ENCODE assay signal across 12 cellular contexts in genomic region chr6:105488521-105489212, GRCh38.
DNase-seq lines count a peak whose midpoint lies in the region; ATAC-seq and TF ChIP-seq lines count a peak whose summit lies in the region.
"Had no signal": no experiment of that assay in that cellular context is flagged by ENCODE, and none has a peak within 500 bp of the region (broad histone marks: within the 10 kb centered on the region; RNA-seq: fewer than 3 reads in every experiment).

No MANE protein-coding gene starts in this region.

- TF ChIP-seq CTCF in adrenal gland (IDR thresholded peaks at IDR 0.05), result no peak

- intact Hi-C loops in adrenal gland (cut with DNase I), result loop anchor here in 1 of 2 donors (5.0 to 10.0 kb wide), 2 partner anchors 244 to 816 kb away; no protein-coding TSS in a partner anchor

- H3K9me3 Mint-ChIP-seq in stimulated activated effector memory CD8-positive, alpha-beta T cell treated with anti-CD3 and anti-CD28 coated beads, Interleukin-12 subunit alpha, Interleukin-12 subunit beta, amount 100 ng/mL, for 72 hours, result no peaks in the 10 kb centered on the region

- H3K4me1 ChIP-seq in HAP-1 (peaks cover 51% of the 10 kb centered on the region), adrenal gland (replicated peaks in 1 of 2) (peaks cover 28 to 41% of the 10 kb centered on the region in 2 donors), iPS-15b (ENCODE audit: control insufficient read depth, insufficient read depth, low read length) (peaks cover 9% of the 10 kb centered on the region)

- no peak overlapping the region for H3K4me3 Mint-ChIP-seq in stimulated activated effector memory CD8-positive, alpha-beta T cell treated with anti-CD3 and anti-CD28 coated beads, Interleukin-12 subunit alpha, Interleukin-12 subunit beta, amount 100 ng/mL, for 72 hours
- H3K4me3 Mint-ChIP-seq: activated CD4-positive, alpha-beta T cell treated with anti-CD3 and anti-CD28 coated beads for 36 hours had no signal

- peak overlapping the region in 3 of 5 donors; percentile 42 to 61 (median 50) for H3K27ac ChIP-seq in adrenal gland

- peaks cover 55% of the 10 kb centered on the region for H3K4me1 Mint-ChIP-seq in stimulated activated effector memory CD8-positive, alpha-beta T cell treated with anti-CD3 and anti-CD28 coated beads, Interleukin-12 subunit alpha, Interleukin-12 subunit beta, amount 100 ng/mL, for 72 hours

- peaks cover 10% of the 10 kb centered on the region for H3K36me3 Mint-ChIP-seq in stimulated activated effector memory CD8-positive, alpha-beta T cell treated with anti-CD3 and anti-CD28 coated beads, Interleukin-12 subunit alpha, Interleukin-12 subunit beta, amount 100 ng/mL, for 72 hours

- in situ Hi-C loops in HAP-1 (cut with MboI; ENCODE audit: low sequenced_read_pairs), result loop anchor here (25.0 kb wide), 1 partner anchor 724 kb away; no protein-coding TSS in a partner anchor

- TF ChIP-seq POLR2A in adrenal gland (IDR thresholded peaks at IDR 0.05), result no peak

- no peaks in the 10 kb centered on the region for H3K9me3 ChIP-seq in HAP-1
- H3K9me3 ChIP-seq in adrenal gland (replicated peaks in 1 of 3), result no peaks in the 10 kb centered on the region
- H3K9me3 ChIP-seq in iPS-15b (ENCODE audit: control insufficient read depth, insufficient read depth, low read length), result no peaks in the 10 kb centered on the region

- WGBS in adrenal gland, 4 donors, result 33 to 47% (median 33%) methylated on average over 8 of the region's 8 CpGs

- H3K36me3 ChIP-seq in HAP-1 (replicated peaks), result no peaks in the 10 kb centered on the region
- H3K36me3 ChIP-seq in adrenal gland (replicated peaks in 1 of 2), result no peaks in the 10 kb centered on the region
- no peaks in the 10 kb centered on the region for H3K36me3 ChIP-seq in iPS-15b (ENCODE audit: control insufficient read depth, insufficient read depth, low read length)

- DNase-seq in HAP-1 (ENCODE audit: low spot score in 2 of 2) (peak; percentile 56 to 72), adrenal gland (peak in 3 of 7 donors; percentile 12 to 22 (median 21)), NCI-H187 (lab: John Stamatoyannopoulos, UW) (no peak), KG1 (lab: John Stamatoyannopoulos, UW) (no peak), NOMO-1 (lab: John Stamatoyannopoulos, UW; ENCODE audit: unreplicated experiment in 2 of 2) (no peak)
- no peak for DNase-seq in stimulated activated effector memory CD8-positive, alpha-beta T cell treated with anti-CD3 and anti-CD28 coated beads, Interleukin-12 subunit alpha, Interleukin-12 subunit beta, amount 100 ng/mL, for 72 hours (ENCODE audit: low spot score in 2 of 2)
- DNase-seq: activated CD4-positive, alpha-beta T cell treated with anti-CD3 and anti-CD28 coated beads for 36 hours; cerebellar nuclear complex; glutamatergic neuron had no signal

- H3K9ac ChIP-seq in iPS-15b (ENCODE audit: low read depth, low read length), result no peak overlapping the region

- no peak for ATAC-seq in stimulated activated effector memory CD8-positive, alpha-beta T cell treated with anti-CD3 and anti-CD28 coated beads, Interleukin-12 subunit alpha, Interleukin-12 subunit beta, amount 100 ng/mL, for 72 hours
- no peak for ATAC-seq in GM18517 (IDR thresholded peaks at IDR 0.05; ENCODE audit: unreplicated experiment)
- ATAC-seq: activated CD4-positive, alpha-beta T cell treated with anti-CD3 and anti-CD28 coated beads for 36 hours; HCT116 had no signal

- H3K4me3 ChIP-seq in HAP-1 (no peak overlapping the region), adrenal gland (peak overlapping the region in 1 of 4 donors; percentile 39), iPS-15b (ENCODE audit: low read depth, low read length) (peak overlapping the region; percentile 16)

- no peaks in the 10 kb centered on the region for H3K27me3 ChIP-seq in HAP-1 (ENCODE audit: low read depth)
- no peaks in the 10 kb centered on the region for H3K27me3 ChIP-seq in adrenal gland
- H3K27me3 ChIP-seq in iPS-15b (ENCODE audit: control insufficient read depth, insufficient read depth, low read length), result no peaks in the 10 kb centered on the region

- H3K27ac Mint-ChIP-seq in stimulated activated effector memory CD8-positive, alpha-beta T cell treated with anti-CD3 and anti-CD28 coated beads, Interleukin-12 subunit alpha, Interleukin-12 subunit beta, amount 100 ng/mL, for 72 hours, result peak overlapping the region; percentile 49
- H3K27ac Mint-ChIP-seq: activated CD4-positive, alpha-beta T cell treated with anti-CD3 and anti-CD28 coated beads for 36 hours had no signal

Comparison
In these comparisons a context has a peak if more than half of its experiments do, and no peak if none do; other contexts are left out.
1. DNase-seq: peak in HAP-1 (2 of 2); none in stimulated activated effector memory CD8-positive, alpha-beta T cell treated with anti-CD3 and anti-CD28 coated beads, Interleukin-12 subunit alpha, Interleukin-12 subunit beta, amount 100 ng/mL, for 72 hours (0 of 2), NCI-H187 (0 of 2), KG1 (single experiment) and NOMO-1 (0 of 2).